ENCODE assay signal across 20 cellular contexts in the genomic region with DNA sequence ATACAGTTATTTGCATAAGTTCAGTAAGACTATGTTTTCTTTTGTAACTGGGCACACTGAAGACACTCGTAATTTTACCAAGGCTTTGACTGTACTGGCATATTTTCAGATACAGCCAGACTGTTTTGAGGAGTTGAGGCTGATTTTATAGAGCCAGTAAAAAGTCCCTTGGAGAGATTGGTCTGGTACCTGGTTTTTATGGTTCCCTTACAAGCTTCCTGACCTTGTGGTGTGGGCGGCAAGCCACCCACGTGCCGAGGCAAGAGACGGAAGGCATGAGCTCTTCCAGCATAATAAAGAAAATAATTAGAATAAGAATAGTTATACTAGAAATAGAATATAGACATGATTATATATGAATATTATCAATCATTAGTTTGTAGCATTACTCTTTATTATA. TPM values are rescaled to one million over a fixed set of nuclear protein-coding genes. Genes with fewer than 3 reads are reported as not detected.
"Had no signal": no experiment of that assay in that cellular context is flagged by ENCODE, and none has a peak within 500 bp of the region (broad histone marks: within the 10 kb centered on the region; RNA-seq: fewer than 3 reads in every experiment).

No MANE protein-coding gene starts in this region.

- H3K9me2 ChIP-seq: SK-N-SH had no signal

- H3K4me1 Mint-ChIP-seq: activated CD8-positive, alpha-beta memory T cell treated with anti-CD3 and anti-CD28 coated beads, Interleukin-2, amount 10 ng/mL, durations not matched to agents 7 days and 5 days; activated naive CD4-positive, alpha-beta T cell treated with anti-CD3 and anti-CD28 coated beads, Interleukin-2, amount 10 ng/mL, durations not matched to agents 7 days and 5 days; activated naive CD8-positive, alpha-beta T cell treated with anti-CD3 and anti-CD28 coated beads, Interleukin-2, amount 50 U/mL, for 24 hours; brain; T-cell had no signal

- DNase-seq: activated B cell treated with CpG ODN at 0.5 μM for 24 hours; activated CD4-positive, alpha-beta T cell treated with anti-CD3 and anti-CD28 coated beads, Interleukin-2, amount 50 U/mL, for 1 hour; activated CD4-positive, CD25-positive, alpha-beta regulatory T cell treated with anti-CD3 and anti-CD28 coated beads, Interleukin-2, amount 50 U/mL, for 72 hours; activated CD8-positive, alpha-beta memory T cell treated with anti-CD3 and anti-CD28 coated beads for 24 hours; activated effector memory CD4-positive, alpha-beta T cell treated with Interleukin-2 at 50 U/mL for 16 hours; activated naive CD8-positive, alpha-beta T cell treated with anti-CD3 and anti-CD28 coated beads, Interleukin-2, amount 50 U/mL, for 24 hours; NCI-H1694; T-helper 17 cell had no signal

- H3K36me3 ChIP-seq: MG63, Peyer's patch, SJSA1 had no signal

- H3K36me3 Mint-ChIP-seq: activated CD4-positive, alpha-beta memory T cell treated with anti-CD3 and anti-CD28 coated beads for 36 hours; activated CD8-positive, alpha-beta memory T cell treated with anti-CD3 and anti-CD28 coated beads, Interleukin-2, amount 10 ng/mL, durations not matched to agents 7 days and 5 days; activated naive CD4-positive, alpha-beta T cell treated with anti-CD3 and anti-CD28 coated beads, Interleukin-2, amount 10 ng/mL, durations not matched to agents 7 days and 5 days; activated naive CD8-positive, alpha-beta T cell; brain; T-cell had no signal

- H3K4me3 Mint-ChIP-seq: activated B cell treated with CpG ODN at 0.5 μM for 24 hours; activated CD4-positive, alpha-beta memory T cell treated with anti-CD3 and anti-CD28 coated beads for 36 hours; activated CD8-positive, alpha-beta memory T cell treated with anti-CD3 and anti-CD28 coated beads, Interleukin-2, amount 10 ng/mL, durations not matched to agents 7 days and 5 days; activated naive CD4-positive, alpha-beta T cell treated with anti-CD3 and anti-CD28 coated beads, Interleukin-2, amount 10 ng/mL, durations not matched to agents 7 days and 5 days; activated naive CD8-positive, alpha-beta T cell; activated naive CD8-positive, alpha-beta T cell treated with anti-CD3 and anti-CD28 coated beads, Interleukin-2, amount 50 U/mL, for 24 hours; brain; T-cell; T-helper 17 cell had no signal

- H3K27me3 ChIP-seq: Peyer's patch had no signal

- H3K27ac Mint-ChIP-seq: activated B cell treated with CpG ODN at 0.5 μM for 24 hours; activated CD4-positive, alpha-beta memory T cell treated with anti-CD3 and anti-CD28 coated beads for 36 hours; activated CD8-positive, alpha-beta memory T cell treated with anti-CD3 and anti-CD28 coated beads, Interleukin-2, amount 10 ng/mL, durations not matched to agents 7 days and 5 days; activated naive CD4-positive, alpha-beta T cell treated with anti-CD3 and anti-CD28 coated beads, Interleukin-2, amount 10 ng/mL, durations not matched to agents 7 days and 5 days; activated naive CD8-positive, alpha-beta T cell; activated naive CD8-positive, alpha-beta T cell treated with anti-CD3 and anti-CD28 coated beads, Interleukin-2, amount 50 U/mL, for 24 hours; brain; T-cell; T-helper 17 cell had no signal

- H3K9me3 ChIP-seq: Peyer's patch, SJSA1, SK-N-SH had no signal

- H3K9me3 Mint-ChIP-seq: activated B cell treated with CpG ODN at 0.5 μM for 24 hours; activated CD4-positive, alpha-beta memory T cell treated with anti-CD3 and anti-CD28 coated beads for 36 hours; activated naive CD4-positive, alpha-beta T cell treated with anti-CD3 and anti-CD28 coated beads, Interleukin-2, amount 10 ng/mL, durations not matched to agents 7 days and 5 days; activated naive CD8-positive, alpha-beta T cell treated with anti-CD3 and anti-CD28 coated beads, Interleukin-2, amount 50 U/mL, for 24 hours; T-cell had no signal

- H3K4me3 ChIP-seq: MG63, SJSA1 had no signal

- H3K4me2 ChIP-seq: SK-N-SH had no signal

- H3K4me1 ChIP-seq: Peyer's patch, SJSA1 had no signal

- H3K9ac ChIP-seq: SK-N-SH had no signal

- H3K27ac ChIP-seq: SJSA1 had no signal

RNA-seq across cellular contexts. Expression of gene CABP2, which starts 49.1 kb away (rescaled TPM):
- total RNA-seq: activated B cell treated with CpG ODN at 0.5 μM for 24 hours; activated CD4-positive, alpha-beta memory T cell treated with anti-CD3 and anti-CD28 coated beads for 36 hours; activated CD8-positive, alpha-beta memory T cell treated with anti-CD3 and anti-CD28 coated beads, Interleukin-2, amount 10 ng/mL, durations not matched to agents 7 days and 5 days; bronchial epithelial cell; NCI-H460; Peyer's patch; SJSA1; T-cell; T-helper 17 cell had no signal
- polyA plus RNA-seq: SK-N-SH had no signal
